In the genomic region with DNA sequence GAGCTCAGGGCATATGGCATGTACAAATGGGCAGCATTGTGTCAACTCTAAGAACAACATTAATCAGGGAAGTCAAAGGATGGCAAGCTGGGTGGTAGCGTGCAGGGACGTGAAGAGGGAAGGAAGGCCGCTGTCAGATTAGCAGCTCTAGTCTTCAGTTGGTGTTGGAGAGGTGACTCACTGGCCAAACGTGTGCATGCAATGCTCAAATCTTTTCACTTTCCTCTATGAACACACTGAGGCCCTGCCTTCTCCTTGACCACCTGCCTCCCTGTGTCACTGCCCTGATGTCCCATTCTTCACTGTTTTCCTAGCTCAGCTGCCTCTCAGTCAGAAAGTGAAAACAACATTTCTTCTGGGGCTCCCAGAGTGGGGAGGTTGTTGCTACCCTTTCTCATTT, we compare ENCODE assay signal across 15 cellular contexts. TPM values are rescaled to one million over a fixed set of nuclear protein-coding genes. Genes with fewer than 3 reads are reported as not detected.
DNase-seq lines count a peak whose midpoint lies in the region; ATAC-seq, FAIRE-seq and TF ChIP-seq lines count a peak whose summit lies in the region.
"Had no signal": no experiment of that assay in that cellular context is flagged by ENCODE, and none has a peak within 500 bp of the region (broad histone marks: within the 10 kb centered on the region; RNA-seq: fewer than 3 reads in every experiment).

No MANE protein-coding gene starts in this region.

- H3K4me1 ChIP-seq in duodenal mucosa (ENCODE audit: control insufficient read depth in 1 of 2, insufficient read depth in 2 of 2, low read length in 2 of 2) (peaks cover 70 to 89% of the 10 kb centered on the region in 2 donors), pancreas (peaks cover 7 to 36% (median 32%) of the 10 kb centered on the region in 3 donors)

- H3K9ac ChIP-seq in duodenal mucosa (ENCODE audit: low read depth in 1 of 2, low read length in 2 of 2), result peak overlapping the region; percentile 9 to 13

- H3K27ac ChIP-seq in duodenal mucosa (ENCODE audit: low read depth, low read length), result peak overlapping the region; percentile 40
- H3K27ac ChIP-seq in pancreas, result peak overlapping the region; percentile 31 to 81 (median 72)

- intact Hi-C loops in pancreas (cut with DNase I), result no loop called here

- FAIRE-seq in pancreas (lab: Jason Lieb, UNC), result no peak
- FAIRE-seq: D721Med had no signal

- H3K4me3 ChIP-seq in duodenal mucosa (ENCODE audit: low read depth in 1 of 2, low read length in 2 of 2), result peak overlapping the region in 1 of 2 donors; percentile 15
- H3K4me3 ChIP-seq in pancreas, result no peak overlapping the region

- no peaks in the 10 kb centered on the region for H3K9me3 ChIP-seq in duodenal mucosa (ENCODE audit: control insufficient read depth in 1 of 2, low read length in 2 of 2)
- no peaks in the 10 kb centered on the region for H3K9me3 ChIP-seq in pancreas

- H3K27me3 ChIP-seq in duodenal mucosa (ENCODE audit: control insufficient read depth in 1 of 2, insufficient read depth in 2 of 2, low read length in 2 of 2) (no peaks in the 10 kb centered on the region), pancreas (no peaks in the 10 kb centered on the region)

- WGBS in pancreas, 2 donors, result 53 to 54% methylated on average over 4 of the region's 4 CpGs

- peak; percentile 24 to 64 (median 40) for ATAC-seq in pancreas
- no peak for ATAC-seq in HG02642 (IDR thresholded peaks at IDR 0.05; ENCODE audit: poor library complexity, unreplicated experiment)
- no peak for ATAC-seq in HG03159 (IDR thresholded peaks at IDR 0.05; ENCODE audit: unreplicated experiment)

- H3K36me3 ChIP-seq in duodenal mucosa (ENCODE audit: control insufficient read depth in 1 of 2, insufficient read depth in 2 of 2, low read length in 2 of 2), result no peaks in the 10 kb centered on the region
- H3K36me3 ChIP-seq in pancreas, result no peaks in the 10 kb centered on the region

- no peak for TF ChIP-seq CTCF in pancreas (IDR thresholded peaks at IDR 0.05)

- DNase-seq in Daoy (ENCODE audit: low read depth), result peak; percentile 39
- DNase-seq in NOMO-1 treated with dmso at 0.1 percent for 144 hours (lab: John Stamatoyannopoulos, UW; ENCODE audit: unreplicated experiment), result peak; percentile 89
- no peak for DNase-seq in pancreas
- no peak for DNase-seq in NAMALWA (ENCODE audit: low spot score)
- DNase-seq in NCI-H1105 treated with DMSO at 0.1 percent for 48 hours (lab: John Stamatoyannopoulos, UW), result no peak
- DNase-seq: activated CD4-positive, alpha-beta T cell treated with anti-CD3 and anti-CD28 coated beads for 48 hours; activated naive CD4-positive, alpha-beta T cell treated with Interleukin-2 at 50 U/mL for 16 hours; IMR-90; NCI-H2171 treated with DMSO at 0.1 percent for 48 hours; Right ventricle myocardium superior; stimulated activated CD4-positive, alpha-beta T cell treated with anti-CD3 and anti-CD28 coated beads, Interleukin-2, amount 100 ng/mL, for 24 hours had no signal

RNA-seq across cellular contexts. Expression of a gene that starts 5.9 kb away (rescaled TPM):
- not detected in 2 replicates for total RNA-seq in Daoy (2014; rRNA removed; shearing (Covaris generic))
- 10 to 100 TPM; 19.3 to 83.4 (median 44.0) TPM for total RNA-seq in pancreas
- 1 to 10 TPM; 7.1 to 8.4 TPM for polyA plus RNA-seq in pancreas
- total RNA-seq: IMR-90 had no signal
- polyA plus RNA-seq: IMR-90 had no signal

RNA-seq across cellular contexts. Expression of a gene that starts 18.1 kb away (rescaled TPM):
- not detected in 2 replicates for total RNA-seq in Daoy (2014; rRNA removed; shearing (Covaris generic))
- not detected for total RNA-seq in pancreas
- polyA plus RNA-seq in pancreas, result not detected
- total RNA-seq: IMR-90, Right ventricle myocardium superior had no signal
- polyA plus RNA-seq: IMR-90 had no signal

RNA-seq across cellular contexts. Expression of a gene that starts 30.4 kb away (rescaled TPM):
- 0.23 TPM in 1 of 2 replicates, not detected in the other for total RNA-seq in Daoy (2014; rRNA removed; shearing (Covaris generic))
- 1 to 10 TPM in 3 of 6 donors, under 1 TPM in 3; 0.58 to 2.0 (median 0.97) TPM for total RNA-seq in pancreas
- polyA plus RNA-seq in pancreas, result 1 to 10 TPM in 1 of 2 donors, under 1 TPM in 1; 0.65 to 1.2 TPM
- total RNA-seq: IMR-90 had no signal

RNA-seq across cellular contexts. Expression of a gene that starts 54.9 kb away (rescaled TPM):
- total RNA-seq in Daoy (2014; rRNA removed; shearing (Covaris generic)), result 0.11 TPM in 1 of 2 replicates, not detected in the other
- total RNA-seq in pancreas, result not detected
- not detected for polyA plus RNA-seq in pancreas
- total RNA-seq: Right ventricle myocardium superior had no signal

Comparison
In these comparisons a context has a peak if more than half of its experiments do, and no peak if none do; other contexts are left out.
1. DNase-seq: peak in Daoy (single experiment) and NOMO-1 treated with dmso at 0.1 percent for 144 hours (single experiment); none in pancreas (0 of 6), NAMALWA (single experiment) and NCI-H1105 treated with DMSO at 0.1 percent for 48 hours (single experiment).
2. ATAC-seq: peak in pancreas (4 of 4); none in HG02642 (single experiment) and HG03159 (single experiment).
3. RNA of a gene that starts 5.9 kb away (total RNA-seq): 19.3 to 83.4 TPM in pancreas; not detected in Daoy; every median in the first group is over 10 times any median in the second.